Comparison of ENCODE assay signal across 1 cellular context in the genomic region with DNA sequence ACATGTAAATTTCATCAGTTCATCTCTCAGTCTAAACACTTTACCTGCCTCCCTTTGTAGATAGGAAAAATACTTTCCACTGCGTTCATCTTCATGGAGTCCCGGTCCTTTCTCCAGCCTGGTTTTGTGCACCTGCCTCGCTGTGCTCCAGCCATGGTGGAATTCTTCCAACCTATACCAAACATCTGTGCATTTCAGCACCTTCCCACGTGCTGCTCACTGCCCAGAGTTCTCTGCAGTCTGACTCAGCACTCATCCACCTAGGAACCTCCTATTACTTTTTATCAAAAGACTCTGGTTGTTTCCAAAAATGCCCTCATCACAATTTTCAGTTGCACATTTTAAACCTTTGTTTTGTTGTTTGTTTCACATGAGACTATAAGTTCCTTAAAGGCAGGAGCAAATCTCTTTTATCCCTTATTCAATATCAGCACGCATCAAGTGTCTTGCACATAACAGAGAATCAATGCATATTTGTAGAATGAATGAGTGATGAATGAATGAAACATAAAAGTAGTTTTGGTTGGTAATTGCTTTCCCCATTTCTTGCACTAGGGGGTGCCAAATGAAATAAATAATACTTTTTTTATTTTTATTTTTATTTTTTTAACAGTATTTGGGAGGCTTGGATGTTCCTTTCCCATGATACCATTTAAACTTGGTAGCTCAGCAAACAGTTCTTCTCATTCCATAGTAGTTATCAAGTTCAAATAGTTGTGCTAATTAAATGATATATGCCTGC.
TF ChIP-seq lines count a peak whose summit lies in the region.

No MANE protein-coding gene starts in this region.

TF ChIP-seq in HepG2, 621 proteins besides CTCF, POLR2A, EP300 and RAD21:
- TF ChIP-seq ZNF547 (CRISPR knock-in tag; IDR thresholded peaks at IDR 0.05) (no peak), TBX2 (CRISPR knock-in tag; IDR thresholded peaks at IDR 0.05; ENCODE audit: borderline replicate concordance) (no peak), NFE2 (CRISPR knock-in tag; IDR thresholded peaks at IDR 0.05) (no peak), NR2F6 (IDR thresholded peaks at IDR 0.05) (no peak), NR2F6 (CRISPR knock-in tag; IDR thresholded peaks at IDR 0.05) (no peak), ZNF24 (IDR thresholded peaks at IDR 0.05) (peak; percentile 84), ZNF839 (CRISPR knock-in tag; IDR thresholded peaks at IDR 0.05; ENCODE audit: borderline replicate concordance) (no peak), ZNF678 (CRISPR knock-in tag; IDR thresholded peaks at IDR 0.05) (no peak)
- TF ChIP-seq, protein P1, sequence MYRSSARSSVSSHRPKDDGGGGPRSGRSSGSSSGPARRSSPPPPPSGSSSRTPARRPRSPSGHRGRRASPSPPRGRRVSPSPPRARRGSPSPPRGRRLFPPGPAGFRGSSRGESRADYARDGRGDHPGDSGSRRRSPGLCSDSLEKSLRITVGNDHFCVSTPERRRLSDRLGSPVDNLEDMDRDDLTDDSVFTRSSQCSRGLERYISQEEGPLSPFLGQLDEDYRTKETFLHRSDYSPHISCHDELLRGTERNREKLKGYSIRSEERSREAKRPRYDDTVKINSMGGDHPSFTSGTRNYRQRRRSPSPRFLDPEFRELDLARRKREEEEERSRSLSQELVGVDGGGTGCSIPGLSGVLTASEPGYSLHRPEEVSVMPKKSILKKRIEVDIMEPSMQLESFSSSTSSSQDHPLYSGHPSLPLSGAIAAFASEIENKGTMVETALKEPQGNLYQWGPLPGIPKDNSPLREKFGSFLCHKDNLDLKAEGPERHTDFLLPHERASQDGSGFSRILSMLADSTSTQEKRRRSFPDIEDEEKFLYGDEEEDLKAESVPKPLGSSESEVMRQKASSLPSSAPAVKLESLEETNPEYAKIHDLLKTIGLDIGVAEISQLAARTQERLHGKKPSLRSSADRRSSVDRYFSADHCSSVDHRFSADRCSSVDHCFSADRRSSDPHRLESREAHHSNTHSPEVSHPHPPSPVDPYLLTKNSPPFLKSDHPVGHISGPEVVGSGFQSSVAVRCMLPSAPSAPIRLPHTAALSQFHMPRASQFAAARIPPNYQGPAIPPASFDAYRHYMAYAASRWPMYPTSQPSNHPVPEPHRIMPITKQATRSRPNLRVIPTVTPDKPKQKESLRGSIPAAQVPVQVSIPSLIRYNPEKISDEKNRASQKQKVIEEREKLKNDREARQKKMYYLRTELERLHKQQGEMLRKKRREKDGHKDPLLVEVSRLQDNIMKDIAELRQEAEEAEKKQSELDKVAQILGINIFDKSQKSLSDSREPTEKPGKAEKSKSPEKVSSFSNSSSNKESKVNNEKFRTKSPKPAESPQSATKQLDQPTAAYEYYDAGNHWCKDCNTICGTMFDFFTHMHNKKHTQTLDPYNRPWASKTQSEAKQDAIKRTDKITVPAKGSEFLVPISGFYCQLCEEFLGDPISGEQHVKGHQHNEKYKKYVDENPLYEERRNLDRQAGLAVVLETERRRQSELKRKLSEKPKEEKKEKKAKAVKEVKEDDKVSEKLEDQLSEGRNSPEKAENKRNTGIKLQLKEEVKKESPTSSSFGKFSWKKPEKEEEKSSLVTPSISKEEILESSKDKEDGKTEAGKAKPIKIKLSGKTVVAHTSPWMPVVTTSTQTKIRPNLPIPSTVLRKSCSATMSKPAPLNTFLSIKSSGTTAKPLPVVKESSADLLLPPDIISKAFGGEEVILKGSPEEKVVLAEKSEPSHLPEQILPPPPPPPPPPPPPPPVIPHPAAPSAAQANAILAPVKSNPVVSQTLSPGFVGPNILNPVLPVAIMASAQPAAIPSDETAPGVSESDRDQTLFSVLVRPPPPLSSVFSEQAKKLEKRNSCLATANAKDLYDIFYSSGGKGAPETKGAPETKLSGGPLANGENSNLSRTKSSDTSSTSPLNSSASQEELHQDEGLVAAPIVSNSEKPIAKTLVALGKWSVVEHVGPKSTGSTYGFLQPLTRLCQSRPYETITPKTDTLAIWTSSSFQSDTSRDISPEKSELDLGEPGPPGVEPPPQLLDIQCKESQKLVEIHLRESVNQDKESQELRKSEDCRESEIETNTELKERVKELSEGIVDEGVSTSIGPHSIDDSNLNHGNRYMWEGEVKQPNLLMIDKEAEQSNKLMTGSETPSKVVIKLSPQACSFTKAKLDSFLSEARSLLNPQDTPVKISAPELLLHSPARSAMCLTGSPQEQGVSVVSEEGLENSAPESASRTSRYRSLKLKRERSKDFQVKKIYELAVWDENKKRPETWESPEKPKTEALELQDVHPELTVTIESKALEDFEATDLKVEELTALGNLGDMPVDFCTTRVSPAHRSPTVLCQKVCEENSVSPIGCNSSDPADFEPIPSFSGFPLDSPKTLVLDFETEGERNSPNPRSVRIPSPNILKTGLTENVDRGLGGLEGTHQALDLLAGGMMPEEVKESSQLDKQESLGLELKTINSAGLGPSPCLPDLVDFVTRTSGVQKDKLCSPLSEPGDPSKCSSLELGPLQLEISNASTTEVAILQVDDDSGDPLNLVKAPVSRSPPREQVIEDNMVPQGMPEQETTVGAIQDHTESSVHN (CRISPR knock-in tag; IDR thresholded peaks at IDR 0.05) = no peak
